18 cellular contexts compared by ENCODE assay signal in genomic region chr21:38181101-38181500, GRCh38.
DNase-seq lines count a peak whose midpoint lies in the region; TF ChIP-seq lines count a peak whose summit lies in the region.
"Had no signal": no experiment of that assay in that cellular context is flagged by ENCODE, and none has a peak within 500 bp of the region (broad histone marks: within the 10 kb centered on the region; RNA-seq: fewer than 3 reads in every experiment).

No MANE protein-coding gene starts in this region.

- H3K79me2 ChIP-seq in mammary epithelial cell (ENCODE audit: insufficient read depth, low read length) = no peaks in the 10 kb centered on the region

- H3K27me3 ChIP-seq in mammary epithelial cell (ENCODE audit: insufficient read depth, low read length) = no peaks in the 10 kb centered on the region
- H3K27me3 ChIP-seq: pancreas, sigmoid colon had no signal

- dilution Hi-C loops in mammary epithelial cell (cut with HindIII; ENCODE audit: low sequenced_read_pairs) = no loop called here

- CTCF ChIA-PET in mammary epithelial cell (lab: Charles Lee; ENCODE audit: low non-redundant PET) = no interaction called here

- no peaks in the 10 kb centered on the region for H3K9me3 ChIP-seq in mammary epithelial cell (replicated peaks; ENCODE audit: insufficient read depth, low read length)
- H3K9me3 ChIP-seq: pancreas, thoracic aorta had no signal

- no TSS peak for BruUV-seq in mammary epithelial cell (replicated peaks; lab: Mats Ljungman, UMichigan)

- DNase-seq in GM04504 (ENCODE audit: low read depth) = peak; percentile 56
- DNase-seq in SW480 (ENCODE audit: low spot score) = peak; percentile 40
- peak; percentile 71 for DNase-seq in fibroblast of mammary gland (ENCODE audit: low read depth)
- peak; percentile 59 for DNase-seq in stromal cell of bone marrow (ENCODE audit: low read depth)
- no peak for DNase-seq in erythroblast (lab: John Stamatoyannopoulos, UW)
- DNase-seq in mammary epithelial cell = no peak
- no peak for DNase-seq in activated CD4-positive, CD25-positive, alpha-beta regulatory T cell treated with anti-CD3 and anti-CD28 coated beads, Interleukin-2, amount 50 U/mL, for 72 hours
- DNase-seq: activated CD8-positive, alpha-beta memory T cell treated with anti-CD3 and anti-CD28 coated beads, Interleukin-2, amount 10 ng/mL, durations not matched to agents 7 days and 5 days; CD8-positive, alpha-beta memory T cell; DMS53; MM.1S; naive thymus-derived CD4-positive, alpha-beta T cell; NCI-H1436 treated with DMSO at 0.1 percent for 48 hours; NCI-H524 treated with DMSO at 0.1 percent for 48 hours; pancreas; sigmoid colon had no signal

- H3K4me3 ChIP-seq in fibroblast of mammary gland (ENCODE audit: control insufficient read depth, low read depth, low read length) = no peak overlapping the region
- H3K4me3 ChIP-seq in mammary epithelial cell (replicated peaks in 1 of 3; ENCODE audit: insufficient read depth in 1 of 3, low read depth in 2 of 3, low read length in 3 of 3) = no peak overlapping the region
- H3K4me3 ChIP-seq: coronary artery, pancreas, sigmoid colon, thoracic aorta had no signal

- no peak overlapping the region for H2AFZ ChIP-seq in mammary epithelial cell (ENCODE audit: low read depth, low read length)

- TF ChIP-seq POLR2A in erythroblast (IDR thresholded peaks at IDR 0.05; ENCODE audit: low read length) = no peak

- WGBS in mammary epithelial cell (ENCODE audit: low coverage, missing lambda C conversion rate) = 53% methylated on average over 3 of the region's 3 CpGs

- in situ Hi-C loops in mammary epithelial cell (cut with MboI; ENCODE audit: low sequenced_read_pairs in 2 of 2) = no loop called here

- no peaks in the 10 kb centered on the region for H3K36me3 ChIP-seq in mammary epithelial cell (ENCODE audit: insufficient read depth, low read length)
- H3K36me3 ChIP-seq: pancreas, sigmoid colon, thoracic aorta had no signal

- H4K20me1 ChIP-seq in mammary epithelial cell (ENCODE audit: insufficient read depth, low read length) = no peaks in the 10 kb centered on the region

- intact Hi-C loops in mammary epithelial cell (cut with micrococcal nuclease) = no loop called here

- H3K9ac ChIP-seq in mammary epithelial cell (ENCODE audit: insufficient read depth, low read length) = no peak overlapping the region

- no peak overlapping the region for H3K27ac ChIP-seq in mammary epithelial cell (ENCODE audit: insufficient read depth, low read depth, low read length)
- H3K27ac ChIP-seq: coronary artery, pancreas, sigmoid colon, thoracic aorta had no signal

- H3K4me2 ChIP-seq in mammary epithelial cell (ENCODE audit: insufficient read depth, low read depth, low read length) = no peak overlapping the region

- H3K4me1 ChIP-seq in mammary epithelial cell (ENCODE audit: insufficient read depth, low read length) = peaks cover 10% of the 10 kb centered on the region
- H3K4me1 ChIP-seq: pancreas, sigmoid colon had no signal

- no peak for TF ChIP-seq CTCF in fibroblast of mammary gland (conservative IDR thresholded peaks at IDR 0.05; ENCODE audit: control insufficient read depth, insufficient read depth, low read depth, low read length)
- TF ChIP-seq CTCF in mammary epithelial cell (conservative IDR thresholded peaks at IDR 0.05 in 1 of 2, IDR thresholded peaks at IDR 0.05 in 1 of 2; ENCODE audit: extremely low read depth in 1 of 2, insufficient read depth in 1 of 2, low read depth in 1 of 2, low read length in 2 of 2) = no peak

Comparison
In these comparisons a context has a peak if more than half of its experiments do, and no peak if none do; other contexts are left out.
1. DNase-seq: peak in GM04504 (single experiment), SW480 (single experiment), fibroblast of mammary gland (single experiment) and stromal cell of bone marrow (single experiment); none in erythroblast (0 of 2), mammary epithelial cell (single experiment) and activated CD4-positive, CD25-positive, alpha-beta regulatory T cell treated with anti-CD3 and anti-CD28 coated beads, Interleukin-2, amount 50 U/mL, for 72 hours (single experiment).